Comparison of ENCODE assay signal across 8 cellular contexts in genomic region chr7:16646427-16647081, GRCh38. TPM values are rescaled to one million over a fixed set of nuclear protein-coding genes. Genes with fewer than 3 reads are reported as not detected.
DNase-seq lines count a peak whose midpoint lies in the region; ATAC-seq and TF ChIP-seq lines count a peak whose summit lies in the region.

No MANE protein-coding gene starts in this region.

- no peak for TF ChIP-seq CTCF in MCF 10A (IDR thresholded peaks at IDR 0.05; ENCODE audit: unreplicated experiment)

- H3K9ac ChIP-seq in NT2/D1 (ENCODE audit: insufficient read length, low read depth), result peak overlapping the region; percentile 92
- H3K9ac ChIP-seq in subcutaneous abdominal adipose tissue (ENCODE audit: low read length in 5 of 5), result peak overlapping the region in 4 of 5 donors; percentile 77 to 95 (median 92)

- H3K4me3 ChIP-seq in NT2/D1 (ENCODE audit: insufficient read length, low read depth), result peak overlapping the region; percentile 90
- peak overlapping the region; percentile 84 to 97 (median 96) for H3K4me3 ChIP-seq in subcutaneous abdominal adipose tissue (ENCODE audit: low read depth in 1 of 5, low read length in 5 of 5)

- POLR2A ChIA-PET in MCF 10A (lab: Yijun Ruan, JAX), result interaction anchor here (0.6 to 7.5 kb wide), 19 partner anchors 10 to 270 kb away, joined by 3 to 106 read pairs (median 4); partner anchors contain the start of gene TSPAN13

- peaks cover 11% of the 10 kb centered on the region for H3K27me3 ChIP-seq in NT2/D1 (ENCODE audit: insufficient read depth, insufficient read length)
- H3K27me3 ChIP-seq in subcutaneous abdominal adipose tissue (ENCODE audit: control insufficient read depth in 5 of 5, insufficient read depth in 4 of 5, low read length in 5 of 5), result no peaks in the 10 kb centered on the region

- H3K36me3 ChIP-seq in NT2/D1 (ENCODE audit: insufficient read depth, insufficient read length, low read length) (peaks cover 21% of the 10 kb centered on the region), subcutaneous abdominal adipose tissue (ENCODE audit: control insufficient read depth in 5 of 5, insufficient read depth in 5 of 5, low read length in 5 of 5) (peaks cover 0 to 3% (median 0%) of the 10 kb centered on the region in 5 donors)

- peak overlapping the region; percentile 86 for H3K4me3 Mint-ChIP-seq in MCF 10A (ENCODE audit: unreplicated experiment)

- no peaks in the 10 kb centered on the region for H3K9me3 ChIP-seq in NT2/D1 (ENCODE audit: insufficient read depth, low read length)
- H3K9me3 ChIP-seq in subcutaneous abdominal adipose tissue (ENCODE audit: control insufficient read depth in 5 of 5, low read length in 5 of 5), result no peaks in the 10 kb centered on the region

- no peaks in the 10 kb centered on the region for H3K36me3 Mint-ChIP-seq in MCF 10A (ENCODE audit: insufficient read depth, unreplicated experiment)

- CTCF ChIA-PET in MCF 10A (lab: Yijun Ruan, JAX), result interaction anchor here (1.5 kb wide), 2 partner anchors 10 to 40 kb away, joined by 4 read pairs; no protein-coding TSS in a partner anchor

- H3K27ac Mint-ChIP-seq in MCF 10A (ENCODE audit: low read depth, unreplicated experiment), result peak overlapping the region; percentile 97

- intact Hi-C loops in MCF 10A (cut with micrococcal nuclease) (loop anchor here (5.0 kb wide), 1 partner anchor 106 kb away; the partner anchor contains the start of gene TSPAN13), left colon (cut with DNase I, micrococcal nuclease) (no loop called here)

- H3K9me3 Mint-ChIP-seq in MCF 10A (ENCODE audit: unreplicated experiment), result no peaks in the 10 kb centered on the region

- H3K27ac ChIP-seq in subcutaneous abdominal adipose tissue (ENCODE audit: low read depth, low read length), result peak overlapping the region; percentile 93

- ATAC-seq in GM18502 (IDR thresholded peaks at IDR 0.05; ENCODE audit: poor library complexity, unreplicated experiment) (peak; percentile 2), left colon (peak; percentile 28), HG03354 (IDR thresholded peaks at IDR 0.05; ENCODE audit: poor library complexity, severe bottlenecking, unreplicated experiment) (no peak)

- DNase-seq in Ammon's horn (ENCODE audit: low spot score), result peak; percentile 18
- no peak for DNase-seq in NT2/D1 (ENCODE audit: low read depth, low spot score)
- peak; percentile 46 for DNase-seq in MCF 10A (ENCODE audit: unreplicated experiment)
- peak in 1 of 2 donors; percentile 31 for DNase-seq in left colon
- DNase-seq in stimulated activated CD4-positive, alpha-beta T cell treated with anti-CD3 and anti-CD28 coated beads, Interleukin-12 subunit alpha, Interleukin-12 subunit beta, amount 100 ng/mL, for 4 hours, result no peak

- no peaks in the 10 kb centered on the region for H3K27me3 Mint-ChIP-seq in MCF 10A (ENCODE audit: insufficient read depth, unreplicated experiment)

- H3K4me1 Mint-ChIP-seq in MCF 10A (ENCODE audit: insufficient read depth, unreplicated experiment), result peaks cover 38% of the 10 kb centered on the region

- H3K4me1 ChIP-seq in NT2/D1 (ENCODE audit: insufficient read depth, insufficient read length) (no peaks in the 10 kb centered on the region), subcutaneous abdominal adipose tissue (ENCODE audit: control insufficient read depth in 5 of 5, insufficient read depth in 5 of 5, low read length in 5 of 5) (peaks cover 5 to 41% (median 30%) of the 10 kb centered on the region in 5 donors)

- BruUV-seq in MCF 10A (replicated peaks; lab: Mats Ljungman, UMichigan), result no TSS peak

RNA-seq across cellular contexts. Expression of gene BZW2, which starts 0.6 kb away (rescaled TPM):
- total RNA-seq in MCF 10A (2022) (41.0 and 85.4 TPM in 2 replicates), left colon (10 to 100 TPM; 52.9 to 62.3 TPM)

RNA-seq across cellular contexts. Expression of gene ANKMY2, which starts 1.0 kb away (rescaled TPM):
- 14.3 and 15.3 TPM in 2 replicates for total RNA-seq in MCF 10A (2022)
- total RNA-seq in left colon, result 10 to 100 TPM; 22.8 to 27.5 TPM

Comparison
In these comparisons a context has a peak if more than half of its experiments do, and no peak if none do; other contexts are left out.
1. DNase-seq: peak in Ammon's horn (single experiment) and MCF 10A (single experiment); none in NT2/D1 (single experiment) and stimulated activated CD4-positive, alpha-beta T cell treated with anti-CD3 and anti-CD28 coated beads, Interleukin-12 subunit alpha, Interleukin-12 subunit beta, amount 100 ng/mL, for 4 hours (single experiment).